Comparison of ENCODE assay signal across 1 cellular context in the genomic region with DNA sequence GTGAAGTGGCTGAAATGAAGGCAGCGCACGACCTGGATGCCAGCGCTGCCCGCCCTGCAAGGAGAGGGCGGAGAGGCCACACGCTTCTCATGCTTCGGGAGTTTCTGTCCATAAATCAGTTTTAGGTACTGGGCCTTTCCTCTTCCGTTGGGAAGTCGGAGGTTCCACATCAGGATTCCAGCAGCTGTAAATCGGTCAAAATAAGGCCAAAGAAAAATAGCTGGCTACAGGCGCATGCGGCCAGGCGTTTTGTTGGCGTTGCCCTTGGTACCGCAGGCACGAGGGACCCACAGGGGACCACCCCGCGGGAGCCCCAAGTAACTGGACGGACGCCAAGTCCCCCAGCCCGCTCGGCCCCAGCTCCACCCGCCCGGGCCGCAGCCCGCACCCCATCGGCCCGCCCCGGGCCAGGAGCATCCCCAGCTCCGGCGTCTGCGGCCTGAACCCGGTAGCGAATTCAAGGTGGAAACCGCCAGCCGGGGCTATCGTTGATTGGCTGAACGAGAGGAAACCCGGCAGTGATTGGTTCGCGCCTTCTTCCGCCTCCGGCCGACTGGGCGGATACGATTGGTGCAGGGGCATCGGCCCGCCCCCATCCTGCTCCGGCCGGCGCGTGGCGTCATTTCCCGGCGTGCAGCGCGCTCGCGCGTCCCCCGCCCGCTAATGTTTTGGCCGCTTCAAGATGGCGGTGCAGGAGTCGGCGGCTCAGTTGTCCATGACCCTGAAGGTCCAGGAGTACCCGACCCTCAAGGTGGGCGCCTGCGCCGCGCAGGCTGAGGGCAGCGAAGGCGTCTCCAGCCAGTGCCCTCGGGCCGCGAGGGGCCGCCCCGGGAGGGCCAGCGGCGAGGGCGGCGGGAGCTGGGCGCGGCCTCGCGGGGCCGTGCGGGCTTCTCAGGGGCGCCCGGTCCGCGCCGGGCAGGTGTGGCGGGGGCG.
A peak's percentile ranks its signal among the peaks of the same experiment; 100 is the strongest.
TF ChIP-seq lines count a peak whose summit lies in the region.

MAEA (plus strand) TSS at position 660 of the 933 bp plus-strand sequence; CDS start at position 683, 23 bp downstream.

TF ChIP-seq in H1, 55 proteins besides CTCF, POLR2A, EP300 and RAD21 (continued from another document):
- peak; percentile 59 for TF ChIP-seq ASH2L (IDR thresholded peaks at IDR 0.05; ENCODE audit: low read length)
- peak; percentile 69; the same call in 1 of the 2 replicates for TF ChIP-seq CHD2 (IDR thresholded peaks at IDR 0.05; ENCODE audit: low read length)
- TF ChIP-seq RFX5 (IDR thresholded peaks at IDR 0.05; ENCODE audit: borderline replicate concordance, low read depth, low read length) = no peak
- TF ChIP-seq TBP (IDR thresholded peaks at IDR 0.05; ENCODE audit: low read depth, low read length) = peak; percentile 88
- TF ChIP-seq SP1 (IDR thresholded peaks at IDR 0.05; ENCODE audit: low read depth, low read length) = peak; percentile 96
- TF ChIP-seq RNF2 (IDR thresholded peaks at IDR 0.05; ENCODE audit: borderline replicate concordance, low read depth, low read length, missing control alignments, poor library complexity, severe bottlenecking) = no peak
- TF ChIP-seq MAFK (IDR thresholded peaks at IDR 0.05; ENCODE audit: low read depth, low read length) = no peak
- peak; percentile 89 for TF ChIP-seq TAF7 (optimal IDR thresholded peaks at IDR 0.05; ENCODE audit: borderline replicate concordance, low read depth, low read length)
- TF ChIP-seq, protein P1, sequence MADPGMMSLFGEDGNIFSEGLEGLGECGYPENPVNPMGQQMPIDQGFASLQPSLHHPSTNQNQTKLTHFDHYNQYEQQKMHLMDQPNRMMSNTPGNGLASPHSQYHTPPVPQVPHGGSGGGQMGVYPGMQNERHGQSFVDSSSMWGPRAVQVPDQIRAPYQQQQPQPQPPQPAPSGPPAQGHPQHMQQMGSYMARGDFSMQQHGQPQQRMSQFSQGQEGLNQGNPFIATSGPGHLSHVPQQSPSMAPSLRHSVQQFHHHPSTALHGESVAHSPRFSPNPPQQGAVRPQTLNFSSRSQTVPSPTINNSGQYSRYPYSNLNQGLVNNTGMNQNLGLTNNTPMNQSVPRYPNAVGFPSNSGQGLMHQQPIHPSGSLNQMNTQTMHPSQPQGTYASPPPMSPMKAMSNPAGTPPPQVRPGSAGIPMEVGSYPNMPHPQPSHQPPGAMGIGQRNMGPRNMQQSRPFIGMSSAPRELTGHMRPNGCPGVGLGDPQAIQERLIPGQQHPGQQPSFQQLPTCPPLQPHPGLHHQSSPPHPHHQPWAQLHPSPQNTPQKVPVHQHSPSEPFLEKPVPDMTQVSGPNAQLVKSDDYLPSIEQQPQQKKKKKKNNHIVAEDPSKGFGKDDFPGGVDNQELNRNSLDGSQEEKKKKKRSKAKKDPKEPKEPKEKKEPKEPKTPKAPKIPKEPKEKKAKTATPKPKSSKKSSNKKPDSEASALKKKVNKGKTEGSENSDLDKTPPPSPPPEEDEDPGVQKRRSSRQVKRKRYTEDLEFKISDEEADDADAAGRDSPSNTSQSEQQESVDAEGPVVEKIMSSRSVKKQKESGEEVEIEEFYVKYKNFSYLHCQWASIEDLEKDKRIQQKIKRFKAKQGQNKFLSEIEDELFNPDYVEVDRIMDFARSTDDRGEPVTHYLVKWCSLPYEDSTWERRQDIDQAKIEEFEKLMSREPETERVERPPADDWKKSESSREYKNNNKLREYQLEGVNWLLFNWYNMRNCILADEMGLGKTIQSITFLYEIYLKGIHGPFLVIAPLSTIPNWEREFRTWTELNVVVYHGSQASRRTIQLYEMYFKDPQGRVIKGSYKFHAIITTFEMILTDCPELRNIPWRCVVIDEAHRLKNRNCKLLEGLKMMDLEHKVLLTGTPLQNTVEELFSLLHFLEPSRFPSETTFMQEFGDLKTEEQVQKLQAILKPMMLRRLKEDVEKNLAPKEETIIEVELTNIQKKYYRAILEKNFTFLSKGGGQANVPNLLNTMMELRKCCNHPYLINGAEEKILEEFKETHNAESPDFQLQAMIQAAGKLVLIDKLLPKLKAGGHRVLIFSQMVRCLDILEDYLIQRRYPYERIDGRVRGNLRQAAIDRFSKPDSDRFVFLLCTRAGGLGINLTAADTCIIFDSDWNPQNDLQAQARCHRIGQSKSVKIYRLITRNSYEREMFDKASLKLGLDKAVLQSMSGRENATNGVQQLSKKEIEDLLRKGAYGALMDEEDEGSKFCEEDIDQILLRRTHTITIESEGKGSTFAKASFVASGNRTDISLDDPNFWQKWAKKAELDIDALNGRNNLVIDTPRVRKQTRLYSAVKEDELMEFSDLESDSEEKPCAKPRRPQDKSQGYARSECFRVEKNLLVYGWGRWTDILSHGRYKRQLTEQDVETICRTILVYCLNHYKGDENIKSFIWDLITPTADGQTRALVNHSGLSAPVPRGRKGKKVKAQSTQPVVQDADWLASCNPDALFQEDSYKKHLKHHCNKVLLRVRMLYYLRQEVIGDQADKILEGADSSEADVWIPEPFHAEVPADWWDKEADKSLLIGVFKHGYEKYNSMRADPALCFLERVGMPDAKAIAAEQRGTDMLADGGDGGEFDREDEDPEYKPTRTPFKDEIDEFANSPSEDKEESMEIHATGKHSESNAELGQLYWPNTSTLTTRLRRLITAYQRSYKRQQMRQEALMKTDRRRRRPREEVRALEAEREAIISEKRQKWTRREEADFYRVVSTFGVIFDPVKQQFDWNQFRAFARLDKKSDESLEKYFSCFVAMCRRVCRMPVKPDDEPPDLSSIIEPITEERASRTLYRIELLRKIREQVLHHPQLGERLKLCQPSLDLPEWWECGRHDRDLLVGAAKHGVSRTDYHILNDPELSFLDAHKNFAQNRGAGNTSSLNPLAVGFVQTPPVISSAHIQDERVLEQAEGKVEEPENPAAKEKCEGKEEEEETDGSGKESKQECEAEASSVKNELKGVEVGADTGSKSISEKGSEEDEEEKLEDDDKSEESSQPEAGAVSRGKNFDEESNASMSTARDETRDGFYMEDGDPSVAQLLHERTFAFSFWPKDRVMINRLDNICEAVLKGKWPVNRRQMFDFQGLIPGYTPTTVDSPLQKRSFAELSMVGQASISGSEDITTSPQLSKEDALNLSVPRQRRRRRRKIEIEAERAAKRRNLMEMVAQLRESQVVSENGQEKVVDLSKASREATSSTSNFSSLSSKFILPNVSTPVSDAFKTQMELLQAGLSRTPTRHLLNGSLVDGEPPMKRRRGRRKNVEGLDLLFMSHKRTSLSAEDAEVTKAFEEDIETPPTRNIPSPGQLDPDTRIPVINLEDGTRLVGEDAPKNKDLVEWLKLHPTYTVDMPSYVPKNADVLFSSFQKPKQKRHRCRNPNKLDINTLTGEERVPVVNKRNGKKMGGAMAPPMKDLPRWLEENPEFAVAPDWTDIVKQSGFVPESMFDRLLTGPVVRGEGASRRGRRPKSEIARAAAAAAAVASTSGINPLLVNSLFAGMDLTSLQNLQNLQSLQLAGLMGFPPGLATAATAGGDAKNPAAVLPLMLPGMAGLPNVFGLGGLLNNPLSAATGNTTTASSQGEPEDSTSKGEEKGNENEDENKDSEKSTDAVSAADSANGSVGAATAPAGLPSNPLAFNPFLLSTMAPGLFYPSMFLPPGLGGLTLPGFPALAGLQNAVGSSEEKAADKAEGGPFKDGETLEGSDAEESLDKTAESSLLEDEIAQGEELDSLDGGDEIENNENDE (IDR thresholded peaks at IDR 0.05; ENCODE audit: insufficient replicate concordance, low read length) = no peak
- no peak for TF ChIP-seq SIRT6 (IDR thresholded peaks at IDR 0.05; ENCODE audit: low read length)
- peak; percentile 95 for TF ChIP-seq TAF1 (IDR thresholded peaks at IDR 0.05; ENCODE audit: low read depth, low read length)
- peak in 1 of 2 experiments; percentile 63; a peak in 1 of 4 replicates for TF ChIP-seq HDAC2 (IDR thresholded peaks at IDR 0.05; ENCODE audit: borderline replicate concordance in 1 of 2, low read depth in 2 of 2, low read length in 2 of 2)
- peak; percentile 94 for TF ChIP-seq PHF8 (conservative IDR thresholded peaks at IDR 0.05; ENCODE audit: low read depth, low read length)
- TF ChIP-seq, protein P2, sequence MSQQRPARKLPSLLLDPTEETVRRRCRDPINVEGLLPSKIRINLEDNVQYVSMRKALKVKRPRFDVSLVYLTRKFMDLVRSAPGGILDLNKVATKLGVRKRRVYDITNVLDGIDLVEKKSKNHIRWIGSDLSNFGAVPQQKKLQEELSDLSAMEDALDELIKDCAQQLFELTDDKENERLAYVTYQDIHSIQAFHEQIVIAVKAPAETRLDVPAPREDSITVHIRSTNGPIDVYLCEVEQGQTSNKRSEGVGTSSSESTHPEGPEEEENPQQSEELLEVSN (IDR thresholded peaks at IDR 0.05) = no peak; the same call in 1 of the 2 replicates
- TF ChIP-seq CHD1 (IDR thresholded peaks at IDR 0.05; ENCODE audit: low read depth, low read length) = no peak
- no peak for TF ChIP-seq SP4 (IDR thresholded peaks at IDR 0.05; ENCODE audit: low read length)
- TF ChIP-seq BCL11A (IDR thresholded peaks at IDR 0.05; ENCODE audit: low read depth in 2 of 2, low read length in 2 of 2) = no peak
- TF ChIP-seq KDM1A (IDR thresholded peaks at IDR 0.05; ENCODE audit: borderline replicate concordance, low read length) = no peak
- TF ChIP-seq, protein P3, sequence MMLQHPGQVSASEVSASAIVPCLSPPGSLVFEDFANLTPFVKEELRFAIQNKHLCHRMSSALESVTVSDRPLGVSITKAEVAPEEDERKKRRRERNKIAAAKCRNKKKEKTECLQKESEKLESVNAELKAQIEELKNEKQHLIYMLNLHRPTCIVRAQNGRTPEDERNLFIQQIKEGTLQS (IDR thresholded peaks at IDR 0.05; ENCODE audit: insufficient read depth, low read depth, low read length) = no peak
- no peak for TF ChIP-seq USF2 (IDR thresholded peaks at IDR 0.05; ENCODE audit: low read length)
- no peak for TF ChIP-seq JUND (IDR thresholded peaks at IDR 0.05; ENCODE audit: low read length)
- TF ChIP-seq EZH2 (IDR thresholded peaks at IDR 0.05; ENCODE audit: low read depth, low read length, severe bottlenecking) = no peak
- no peak for TF ChIP-seq ZNF274 (IDR thresholded peaks at IDR 0.05; ENCODE audit: borderline replicate concordance, extremely low read depth, low read length)
- peak; percentile 91 for TF ChIP-seq POLR2AphosphoS5 (IDR thresholded peaks at IDR 0.05; ENCODE audit: low read depth, low read length)
- peak; percentile 48 for TF ChIP-seq SP2 (IDR thresholded peaks at IDR 0.05; ENCODE audit: low read length)
- TF ChIP-seq TCF12 (IDR thresholded peaks at IDR 0.05; ENCODE audit: low read depth, low read length) = no peak
- TF ChIP-seq SIN3A (conservative IDR thresholded peaks at IDR 0.05 in 1 of 2, IDR thresholded peaks at IDR 0.05 in 1 of 2; ENCODE audit: low read depth in 1 of 2, low read length in 2 of 2) = 0 out of 4 replicates have a peak, but pooled peaks of 1 of the 2 experiments have one; percentile 3
- TF ChIP-seq YY1 (IDR thresholded peaks at IDR 0.05; ENCODE audit: low read depth, low read length) = peak; percentile 95
- no peak for TF ChIP-seq POU5F1 (IDR thresholded peaks at IDR 0.05; ENCODE audit: low read depth, low read length)
- TF ChIP-seq KDM4A (IDR thresholded peaks at IDR 0.05; ENCODE audit: low read depth, low read length, severe bottlenecking) = peak; percentile 63
- TF ChIP-seq NRF1 (IDR thresholded peaks at IDR 0.05; ENCODE audit: low read depth, low read length) = no peak
- 0 out of 2 replicates have a peak, but pooled peaks have one; percentile 17 for TF ChIP-seq TEAD4 (IDR thresholded peaks at IDR 0.05; ENCODE audit: low read depth, low read length)
- no peak for TF ChIP-seq EGR1 (IDR thresholded peaks at IDR 0.05; ENCODE audit: borderline replicate concordance, low read depth, low read length)
- peak; percentile 69 for TF ChIP-seq SAP30 (IDR thresholded peaks at IDR 0.05; ENCODE audit: insufficient read depth, insufficient replicate concordance, low read length)
- no peak for TF ChIP-seq SIX5 (IDR thresholded peaks at IDR 0.05; ENCODE audit: low read depth, low read length)
- no peak for TF ChIP-seq NANOG (IDR thresholded peaks at IDR 0.05; ENCODE audit: insufficient read depth, low read depth, low read length, poor library complexity, severe bottlenecking)
- TF ChIP-seq JUN (IDR thresholded peaks at IDR 0.05; ENCODE audit: low read depth, low read length) = no peak
- TF ChIP-seq BACH1 (IDR thresholded peaks at IDR 0.05; ENCODE audit: low read length) = no peak
- TF ChIP-seq CTBP2 (IDR thresholded peaks at IDR 0.05; ENCODE audit: borderline replicate concordance, insufficient read depth, insufficient read length, low read length) = no peak
- no peak for TF ChIP-seq SRF (IDR thresholded peaks at IDR 0.05; ENCODE audit: low read depth, low read length)
- TF ChIP-seq, protein P4, sequence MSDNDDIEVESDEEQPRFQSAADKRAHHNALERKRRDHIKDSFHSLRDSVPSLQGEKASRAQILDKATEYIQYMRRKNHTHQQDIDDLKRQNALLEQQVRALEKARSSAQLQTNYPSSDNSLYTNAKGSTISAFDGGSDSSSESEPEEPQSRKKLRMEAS (IDR thresholded peaks at IDR 0.05) = peak; percentile 57
- TF ChIP-seq CBX8 (IDR thresholded peaks at IDR 0.05; ENCODE audit: borderline replicate concordance, low read depth, low read length) = no peak
- peak; percentile 81 for TF ChIP-seq CREB1 (IDR thresholded peaks at IDR 0.05)
